ENCODE assay signal across 18 cellular contexts in the genomic region with DNA sequence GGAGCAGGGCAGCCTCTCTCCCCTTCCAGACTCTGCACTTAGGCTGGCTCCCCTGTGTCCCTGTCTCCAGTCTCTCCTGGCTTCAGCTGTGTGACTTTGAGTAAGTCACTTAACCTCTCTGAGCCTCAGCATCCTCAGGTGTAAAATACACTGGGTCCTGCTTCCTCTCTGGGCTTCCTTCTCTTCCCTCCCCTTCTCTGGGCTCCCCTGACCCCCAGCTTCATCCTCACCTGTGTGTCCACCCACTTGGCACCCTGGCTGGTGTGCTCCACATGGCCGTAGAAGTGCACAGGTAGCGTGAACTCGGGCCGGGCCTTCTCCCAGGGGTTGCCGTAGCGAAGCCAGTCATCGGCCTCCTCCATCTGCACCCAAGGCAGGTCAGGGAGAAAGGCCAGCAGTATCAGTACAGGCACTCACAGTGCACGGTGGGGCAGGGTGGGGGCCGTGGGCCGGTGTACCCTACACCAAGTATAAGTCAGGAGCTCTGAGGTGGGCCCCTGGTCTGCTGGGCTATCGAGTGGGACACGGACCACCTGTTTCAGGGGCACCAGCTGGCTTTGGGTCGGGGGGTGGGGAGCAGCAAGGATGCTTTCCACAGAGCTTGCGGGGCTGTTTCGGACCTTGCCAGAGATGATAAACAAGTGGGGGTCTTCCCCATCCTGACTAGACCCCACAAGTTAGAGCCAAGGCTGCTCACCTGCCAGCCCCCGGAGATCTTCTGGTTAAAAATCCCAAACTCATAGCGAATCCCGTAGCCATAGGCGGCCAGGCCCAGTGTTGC. TPM values are rescaled to one million over a fixed set of nuclear protein-coding genes. Genes with fewer than 3 reads are reported as not detected.
DNase-seq lines count a peak whose midpoint lies in the region; ATAC-seq and TF ChIP-seq lines count a peak whose summit lies in the region.
"Had no signal": no experiment of that assay in that cellular context is flagged by ENCODE, and none has a peak within 500 bp of the region (broad histone marks: within the 10 kb centered on the region; RNA-seq: fewer than 3 reads in every experiment).

No MANE protein-coding gene starts in this region.

- intact Hi-C loops in CD4-positive, alpha-beta T cell (cut with DNase I, micrococcal nuclease) = no loop called here

- H3K9me3 Mint-ChIP-seq in CD4-positive, CD25-positive, alpha-beta regulatory T cell = peaks cover 0 to 2% (median 0%) of the 10 kb centered on the region in 7 donors
- H3K9me3 Mint-ChIP-seq in endodermal cell = no peaks in the 10 kb centered on the region
- no peaks in the 10 kb centered on the region for H3K9me3 Mint-ChIP-seq in CD4-positive, alpha-beta T cell
- H3K9me3 Mint-ChIP-seq: activated CD4-positive, alpha-beta T cell treated with anti-CD3 and anti-CD28 coated beads, Interleukin-2, amount 10 ng/mL, durations not matched to agents 7 days and 5 days; activated T-cell treated with anti-CD3 and anti-CD28 coated beads, Interleukin-2, amount 50 U/mL, for 4 hours had no signal

- CTCF ChIA-PET in GM10248 (lab: Yijun Ruan, JAX) = interaction anchor here (0.9 to 1.6 kb wide), 3 partner anchors 10 to 15 kb away, joined by 3 read pairs; partner anchors contain the start of gene RASGRP2
- CTCF ChIA-PET in CD4-positive, alpha-beta T cell (lab: Charles Lee) = no interaction called here

- H3K9ac ChIP-seq in endodermal cell (ENCODE audit: extremely low read depth, low read length, poor library complexity, severe bottlenecking) = no peak overlapping the region

- no peaks in the 10 kb centered on the region for H3K9me3 ChIP-seq in CD4-positive, CD25-positive, alpha-beta regulatory T cell (ENCODE audit: control insufficient read depth in 2 of 2, low read length in 2 of 2)
- H3K9me3 ChIP-seq in endodermal cell (ENCODE audit: control insufficient read depth, low read length) (no peaks in the 10 kb centered on the region), osteoblast (ENCODE audit: low read depth, low read length) (no peaks in the 10 kb centered on the region)
- no peaks in the 10 kb centered on the region for H3K9me3 ChIP-seq in CD4-positive, alpha-beta T cell (ENCODE audit: control insufficient read depth, low read length)
- H3K9me3 ChIP-seq: adrenal gland, HAP-1, tibial nerve had no signal

- no peak for ATAC-seq in CD4-positive, CD25-positive, alpha-beta regulatory T cell (ENCODE audit: low read depth in 2 of 2)
- ATAC-seq in GM21529 (IDR thresholded peaks at IDR 0.05; ENCODE audit: unreplicated experiment) = no peak
- ATAC-seq in CD4-positive, alpha-beta T cell (ENCODE audit: poor library complexity) = no peak
- ATAC-seq: activated T-cell treated with anti-CD3 and anti-CD28 coated beads, Interleukin-2, amount 50 U/mL, for 4 hours; left colon had no signal

- no peak for DNase-seq in CD4-positive, CD25-positive, alpha-beta regulatory T cell
- DNase-seq in GM10248 (ENCODE audit: extremely low spot score) (peak; percentile 11), endodermal cell (peak; percentile 40), osteoblast (ENCODE audit: insufficient read length, low spot score, missing footprints) (peak; percentile 21), H4 (ENCODE audit: low spot score) (no peak)
- no peak for DNase-seq in CD4-positive, alpha-beta T cell
- DNase-seq: activated CD4-positive, alpha-beta T cell treated with anti-CD3 and anti-CD28 coated beads, Interleukin-2, amount 10 ng/mL, durations not matched to agents 7 days and 5 days; activated T-cell treated with anti-CD3 and anti-CD28 coated beads, Interleukin-2, amount 50 U/mL, for 4 hours; cerebellar nuclear complex; DMS153; Karpas-422; NCI-H748 treated with DMSO at 0.1 percent for 48 hours had no signal

- no peak overlapping the region for H3K4me3 Mint-ChIP-seq in CD4-positive, CD25-positive, alpha-beta regulatory T cell
- H3K4me3 Mint-ChIP-seq in endodermal cell = no peak overlapping the region
- no peak overlapping the region for H3K4me3 Mint-ChIP-seq in CD4-positive, alpha-beta T cell
- H3K4me3 Mint-ChIP-seq: activated CD4-positive, alpha-beta T cell treated with anti-CD3 and anti-CD28 coated beads, Interleukin-2, amount 10 ng/mL, durations not matched to agents 7 days and 5 days; activated T-cell treated with anti-CD3 and anti-CD28 coated beads, Interleukin-2, amount 50 U/mL, for 4 hours had no signal

- TF ChIP-seq CTCF in GM10248 (IDR thresholded peaks at IDR 0.05; ENCODE audit: control extremely low read depth, extremely low read depth, low read depth, missing control alignments) = no peak
- no peak for TF ChIP-seq CTCF in endodermal cell (conservative IDR thresholded peaks at IDR 0.05)
- no peak for TF ChIP-seq CTCF in osteoblast (IDR thresholded peaks at IDR 0.05; ENCODE audit: extremely low read depth, low read depth, low read length)
- no peak for TF ChIP-seq CTCF in CD4-positive, alpha-beta T cell (IDR thresholded peaks at IDR 0.05)

- 86 to 89% methylated on average over 14 to 19 of the region's 19 CpGs for WGBS in endodermal cell (ENCODE audit: insufficient coverage in 1 of 2, insufficient read length in 1 of 2), 2 experiments

- no peaks in the 10 kb centered on the region for H3K27me3 ChIP-seq in CD4-positive, CD25-positive, alpha-beta regulatory T cell (ENCODE audit: control insufficient read depth, insufficient read depth, low read length)
- H3K27me3 ChIP-seq in endodermal cell (ENCODE audit: control insufficient read depth, insufficient read depth, low read length, poor library complexity, severe bottlenecking) (no peaks in the 10 kb centered on the region), osteoblast (ENCODE audit: insufficient read depth, low read length) (no peaks in the 10 kb centered on the region)
- no peaks in the 10 kb centered on the region for H3K27me3 ChIP-seq in CD4-positive, alpha-beta T cell (ENCODE audit: control insufficient read depth, insufficient read depth, low read length)
- H3K27me3 ChIP-seq: adrenal gland, tibial nerve had no signal

- no peaks in the 10 kb centered on the region for H3K79me2 ChIP-seq in osteoblast (ENCODE audit: insufficient read depth, low read length)

- POLR2A ChIA-PET in GM10248 (lab: Yijun Ruan, JAX) = interaction anchor here (0.9 kb wide), 1 partner anchor 13 kb away, joined by 3 read pairs; no protein-coding TSS in a partner anchor
- POLR2A ChIA-PET in CD4-positive, alpha-beta T cell (lab: Charles Lee) = interaction anchor here (1.3 to 15.0 kb wide), 2 partner anchors 11 to 21 kb away, joined by 3 to 634 read pairs; partner anchors contain the start of genes RASGRP2 and SF1

- no peak overlapping the region for H3K27ac ChIP-seq in CD4-positive, CD25-positive, alpha-beta regulatory T cell (ENCODE audit: insufficient read depth, low read length, poor library complexity, severe bottlenecking)
- H3K27ac ChIP-seq in endodermal cell (ENCODE audit: low read depth, low read length) (no peak overlapping the region), osteoblast (ENCODE audit: low read depth, low read length) (no peak overlapping the region)
- no peak overlapping the region for H3K27ac ChIP-seq in CD4-positive, alpha-beta T cell (ENCODE audit: low read depth, low read length)
- H3K27ac ChIP-seq: adrenal gland, tibial nerve had no signal

- no peak overlapping the region for H2AFZ ChIP-seq in osteoblast (ENCODE audit: low read length)

- peaks cover 16% of the 10 kb centered on the region for H3K36me3 Mint-ChIP-seq in CD4-positive, CD25-positive, alpha-beta regulatory T cell
- H3K36me3 Mint-ChIP-seq in endodermal cell (ENCODE audit: low read depth) = peaks cover 8% of the 10 kb centered on the region
- peaks cover 28% of the 10 kb centered on the region for H3K36me3 Mint-ChIP-seq in CD4-positive, alpha-beta T cell (ENCODE audit: low read depth)

- H3K4me1 Mint-ChIP-seq in CD4-positive, CD25-positive, alpha-beta regulatory T cell = peaks cover 8 to 59% (median 20%) of the 10 kb centered on the region in 4 donors
- H3K4me1 Mint-ChIP-seq in endodermal cell = peaks cover 17% of the 10 kb centered on the region
- peaks cover 41% of the 10 kb centered on the region for H3K4me1 Mint-ChIP-seq in CD4-positive, alpha-beta T cell (ENCODE audit: low read depth)

- peaks cover 2% of the 10 kb centered on the region for H4K20me1 ChIP-seq in osteoblast (ENCODE audit: insufficient read depth, low read length)

- peak overlapping the region; percentile 52 to 56 (median 55) for H3K27ac Mint-ChIP-seq in CD4-positive, CD25-positive, alpha-beta regulatory T cell
- H3K27ac Mint-ChIP-seq in endodermal cell = no peak overlapping the region
- no peak overlapping the region for H3K27ac Mint-ChIP-seq in CD4-positive, alpha-beta T cell

- no peak overlapping the region for H3K4me2 ChIP-seq in osteoblast (ENCODE audit: insufficient read depth, low read length)

- H3K27me3 Mint-ChIP-seq in CD4-positive, CD25-positive, alpha-beta regulatory T cell = no peaks in the 10 kb centered on the region
- H3K27me3 Mint-ChIP-seq in endodermal cell (ENCODE audit: insufficient read depth) = no peaks in the 10 kb centered on the region
- H3K27me3 Mint-ChIP-seq in CD4-positive, alpha-beta T cell = no peaks in the 10 kb centered on the region
- H3K27me3 Mint-ChIP-seq: activated CD4-positive, alpha-beta T cell treated with anti-CD3 and anti-CD28 coated beads, Interleukin-2, amount 10 ng/mL, durations not matched to agents 7 days and 5 days had no signal

- H3K4me1 ChIP-seq in CD4-positive, CD25-positive, alpha-beta regulatory T cell (ENCODE audit: control insufficient read depth, insufficient read depth, low read length, poor library complexity, severe bottlenecking) = peaks cover 42% of the 10 kb centered on the region
- peaks cover 3% of the 10 kb centered on the region for H3K4me1 ChIP-seq in endodermal cell (ENCODE audit: control insufficient read depth, insufficient read depth, low read length)
- peaks cover 9% of the 10 kb centered on the region for H3K4me1 ChIP-seq in osteoblast (ENCODE audit: insufficient read depth, low read length)

- H3K4me3 ChIP-seq in CD4-positive, CD25-positive, alpha-beta regulatory T cell (ENCODE audit: low read depth, low read length) = no peak overlapping the region
- no peak overlapping the region for H3K4me3 ChIP-seq in endodermal cell (ENCODE audit: low read length)
- no peak overlapping the region for H3K4me3 ChIP-seq in osteoblast (ENCODE audit: insufficient read depth, low read length)
- H3K4me3 ChIP-seq: adrenal gland, HAP-1, tibial nerve had no signal

- H3K36me3 ChIP-seq in CD4-positive, CD25-positive, alpha-beta regulatory T cell (ENCODE audit: control insufficient read depth, insufficient read depth, low read length) = peaks cover 6% of the 10 kb centered on the region
- H3K36me3 ChIP-seq in endodermal cell (ENCODE audit: control insufficient read depth, insufficient read depth, low read length) = peaks cover 7% of the 10 kb centered on the region
- H3K36me3 ChIP-seq in osteoblast (ENCODE audit: insufficient read depth, low read length) = peaks cover 8% of the 10 kb centered on the region
- H3K36me3 ChIP-seq: adrenal gland had no signal

RNA-seq across cellular contexts. Expression of gene PYGM, which starts 2.0 kb away (rescaled TPM):
- total RNA-seq in CD4-positive, CD25-positive, alpha-beta regulatory T cell = 10.9 TPM
- polyA plus RNA-seq in CD4-positive, CD25-positive, alpha-beta regulatory T cell = under 1 TPM in 2 of 4 donors, not detected in 2; 0.17 to 0.43 TPM
- total RNA-seq in endodermal cell (1 to 10 TPM; 1.1 to 1.2 TPM), osteoblast (0.29 and 0.36 TPM in 2 replicates)
- 2.0 TPM for polyA plus RNA-seq in endodermal cell (2013, experiment 1 of 2)
- 1.3 TPM for polyA plus RNA-seq in endodermal cell (2013, experiment 2 of 2)
- 1 to 10 TPM; 5.0 to 6.0 TPM for total RNA-seq in CD4-positive, alpha-beta T cell
- 0.25 TPM in 1 of 2 replicates, not detected in the other for total RNA-seq in H4 (2014; rRNA removed; shearing (Covaris generic))

RNA-seq across cellular contexts. Expression of gene RASGRP2, which starts 13.8 kb away (rescaled TPM):
- 570 TPM for total RNA-seq in CD4-positive, CD25-positive, alpha-beta regulatory T cell
- polyA plus RNA-seq in CD4-positive, CD25-positive, alpha-beta regulatory T cell = 100 to 1,000 TPM; 140 to 170 (median 157) TPM
- total RNA-seq in endodermal cell = 1 to 10 TPM in 1 of 2 donors, under 1 TPM in 1; 0.86 to 1.9 TPM
- 5.0 TPM for polyA plus RNA-seq in endodermal cell (2013, experiment 1 of 2)
- polyA plus RNA-seq in endodermal cell (2013, experiment 2 of 2) = 3.8 TPM
- 0.29 TPM in 1 of 2 replicates, not detected in the other for total RNA-seq in osteoblast
- total RNA-seq in CD4-positive, alpha-beta T cell = 100 to 1,000 TPM; 668 to 672 TPM
- total RNA-seq in H4 (2014; rRNA removed; shearing (Covaris generic)) = not detected in 2 replicates
- total RNA-seq: SK-MEL-5 had no signal

RNA-seq across cellular contexts. Expression of gene SF1, which starts 20.6 kb away (rescaled TPM):
- total RNA-seq in CD4-positive, CD25-positive, alpha-beta regulatory T cell = 1,361 TPM
- 100 to 1,000 TPM in 1 of 4 donors, 10 to 100 TPM in 3; 75.0 to 100 (median 89.3) TPM for polyA plus RNA-seq in CD4-positive, CD25-positive, alpha-beta regulatory T cell
- total RNA-seq in endodermal cell (100 to 1,000 TPM; 331 to 399 TPM), osteoblast (114 and 130 TPM in 2 replicates)
- polyA plus RNA-seq in endodermal cell (2013, experiment 1 of 2) = 250 TPM
- 216 TPM for polyA plus RNA-seq in endodermal cell (2013, experiment 2 of 2)
- total RNA-seq in CD4-positive, alpha-beta T cell = 1,000 to 10,000 TPM; 1,632 to 1,657 TPM
- total RNA-seq in H4 (2014; rRNA removed; shearing (Covaris generic)) = 79.6 and 94.1 TPM in 2 replicates

RNA-seq across cellular contexts. Expression of gene NRXN2, which starts 34.7 kb away (rescaled TPM):
- 0.42 TPM for total RNA-seq in CD4-positive, CD25-positive, alpha-beta regulatory T cell
- polyA plus RNA-seq in CD4-positive, CD25-positive, alpha-beta regulatory T cell = not detected
- total RNA-seq in endodermal cell (1 to 10 TPM in 1 of 2 donors, under 1 TPM in 1; 1.00 to 1.5 TPM), osteoblast (62.5 and 90.1 TPM in 2 replicates)
- polyA plus RNA-seq in endodermal cell (2013, experiment 1 of 2) = 26.7 TPM
- 29.3 TPM for polyA plus RNA-seq in endodermal cell (2013, experiment 2 of 2)
- under 1 TPM; 0.05 to 0.31 TPM for total RNA-seq in CD4-positive, alpha-beta T cell
- total RNA-seq in H4 (2014; rRNA removed; shearing (Covaris generic)) = 0.17 and 0.35 TPM in 2 replicates

RNA-seq across cellular contexts. Expression of gene MAP4K2, which starts 45.3 kb away (rescaled TPM):
- total RNA-seq in CD4-positive, CD25-positive, alpha-beta regulatory T cell = 85.0 TPM
- 10 to 100 TPM; 31.5 to 39.5 (median 34.8) TPM for polyA plus RNA-seq in CD4-positive, CD25-positive, alpha-beta regulatory T cell
- total RNA-seq in endodermal cell (10 to 100 TPM; 24.7 to 32.4 TPM), osteoblast (6.2 and 9.8 TPM in 2 replicates)
- 20.7 TPM for polyA plus RNA-seq in endodermal cell (2013, experiment 1 of 2)
- 18.3 TPM for polyA plus RNA-seq in endodermal cell (2013, experiment 2 of 2)
- total RNA-seq in CD4-positive, alpha-beta T cell = 10 to 100 TPM; 71.9 to 74.1 TPM
- 18.0 and 40.9 TPM in 2 replicates for total RNA-seq in H4 (2014; rRNA removed; shearing (Covaris generic))

Comparison
In these comparisons a context has a peak if more than half of its experiments do, and no peak if none do; other contexts are left out.
1. DNase-seq: peak in GM10248 (single experiment), endodermal cell (single experiment) and osteoblast (single experiment); none in CD4-positive, CD25-positive, alpha-beta regulatory T cell (0 of 3), CD4-positive, alpha-beta T cell (0 of 10) and H4 (single experiment).
2. H3K27ac Mint-ChIP-seq: peak in CD4-positive, CD25-positive, alpha-beta regulatory T cell (3 of 3); none in endodermal cell (single experiment) and CD4-positive, alpha-beta T cell (single experiment).
3. RNA of gene RASGRP2, which starts 13.8 kb away (total RNA-seq): 668 to 672 TPM in CD4-positive, alpha-beta T cell and 570 TPM in CD4-positive, CD25-positive, alpha-beta regulatory T cell (single experiment); 0.86 to 1.9 TPM in endodermal cell, not detected in H4 and 0.29 TPM in osteoblast; every median in the first group is over 100 times any median in the second.